17 cellular contexts compared by ENCODE assay signal in the genomic region with DNA sequence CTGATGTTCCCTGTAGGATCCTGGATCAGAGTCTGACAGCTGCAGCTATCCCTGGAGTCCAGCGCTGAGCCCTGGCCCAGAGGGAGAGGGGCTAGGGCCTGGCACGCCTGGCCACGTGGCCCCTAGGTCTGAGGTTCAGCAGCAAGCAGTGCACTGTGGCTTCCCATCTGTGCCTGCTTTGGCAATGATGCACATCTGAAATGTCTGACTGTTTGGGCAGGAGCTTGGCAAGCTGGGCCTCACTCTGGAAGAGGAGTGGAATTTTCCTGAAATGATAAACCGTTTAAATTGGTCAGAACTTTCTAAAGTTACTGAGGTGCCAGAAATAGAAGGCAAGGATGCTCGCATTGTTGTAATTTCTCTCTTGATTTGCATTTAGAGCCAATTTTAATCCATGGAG. TPM values are rescaled to one million over a fixed set of nuclear protein-coding genes. Genes with fewer than 3 reads are reported as not detected.
DNase-seq lines count a peak whose midpoint lies in the region; ATAC-seq and TF ChIP-seq lines count a peak whose summit lies in the region.
"Had no signal": no experiment of that assay in that cellular context is flagged by ENCODE, and none has a peak within 500 bp of the region (broad histone marks: within the 10 kb centered on the region; RNA-seq: fewer than 3 reads in every experiment).

No MANE protein-coding gene starts in this region.

- intact Hi-C loops in left ventricle myocardium superior (cut with micrococcal nuclease): no loop called here
- intact Hi-C loops in cardiac septum (cut with DNase I): no loop called here

- no peaks in the 10 kb centered on the region for H3K9me3 ChIP-seq in neural progenitor cell (ENCODE audit: low read depth)
- H3K9me3 ChIP-seq: SJSA1 had no signal

- no peak overlapping the region for H3K4me3 Mint-ChIP-seq in stimulated activated naive B cell treated with anti-CD40 and anti-IgM and Interleukin-4, amounts not matched to agents 10 μg/mL and 1 μg/mL and 100 μg/mL, for 72 hours
- no peak overlapping the region for H3K4me3 Mint-ChIP-seq in neural progenitor cell

- H3K9me3 Mint-ChIP-seq in stimulated activated naive B cell treated with anti-CD40 and anti-IgM and Interleukin-4, amounts not matched to agents 10 μg/mL and 1 μg/mL and 100 μg/mL, for 72 hours: no peaks in the 10 kb centered on the region
- no peaks in the 10 kb centered on the region for H3K9me3 Mint-ChIP-seq in neural progenitor cell

- H3K36me3 Mint-ChIP-seq in stimulated activated naive B cell treated with anti-CD40 and anti-IgM and Interleukin-4, amounts not matched to agents 10 μg/mL and 1 μg/mL and 100 μg/mL, for 72 hours: no peaks in the 10 kb centered on the region
- H3K36me3 Mint-ChIP-seq in neural progenitor cell: no peaks in the 10 kb centered on the region

- H3K4me1 ChIP-seq in neural progenitor cell: no peaks in the 10 kb centered on the region

- peak; percentile 43 for ATAC-seq in left ventricle myocardium superior
- ATAC-seq in stimulated activated naive B cell treated with anti-CD40 and anti-IgM and Interleukin-4, amounts not matched to agents 10 μg/mL and 1 μg/mL and 100 μg/mL, for 72 hours (replicated peaks): no peak

- H3K79me2 ChIP-seq in neural progenitor cell (ENCODE audit: low read depth): no peaks in the 10 kb centered on the region

- no peaks in the 10 kb centered on the region for H4K20me1 ChIP-seq in neural progenitor cell (ENCODE audit: low read depth)

- H3K4me1 Mint-ChIP-seq in stimulated activated naive B cell treated with anti-CD40 and anti-IgM and Interleukin-4, amounts not matched to agents 10 μg/mL and 1 μg/mL and 100 μg/mL, for 72 hours: no peaks in the 10 kb centered on the region
- peaks cover 26% of the 10 kb centered on the region for H3K4me1 Mint-ChIP-seq in neural progenitor cell

- H3K4me2 ChIP-seq in neural progenitor cell: no peak overlapping the region

- H3K27ac ChIP-seq in cingulate gyrus (ENCODE audit: low read depth, low read length) (peak overlapping the region; percentile 65), neural progenitor cell (no peak overlapping the region)
- H3K27ac ChIP-seq: C4-2B, HL-60, SJSA1 had no signal

- no peaks in the 10 kb centered on the region for H3F3A ChIP-seq in neural progenitor cell (ENCODE audit: low read depth)

- no peak overlapping the region for H3K9ac ChIP-seq in neural progenitor cell

- TF ChIP-seq CTCF in neural progenitor cell (IDR thresholded peaks at IDR 0.05): no peak

- peaks cover 0 to 12% of the 10 kb centered on the region in 2 donors for H3K27me3 Mint-ChIP-seq in stimulated activated naive B cell treated with anti-CD40 and anti-IgM and Interleukin-4, amounts not matched to agents 10 μg/mL and 1 μg/mL and 100 μg/mL, for 72 hours
- peaks cover 7% of the 10 kb centered on the region for H3K27me3 Mint-ChIP-seq in neural progenitor cell (ENCODE audit: insufficient read depth, low read depth)

- H2AFZ ChIP-seq in neural progenitor cell (replicated peaks): no peak overlapping the region

- DNase-seq in left ventricle myocardium superior: no peak
- DNase-seq in cardiac septum (ENCODE audit: low spot score): no peak
- peak; percentile 73 for DNase-seq in myocyte (ENCODE audit: low read depth)
- no peak for DNase-seq in activated CD8-positive, alpha-beta memory T cell treated with anti-CD3 and anti-CD28 coated beads, Interleukin-2, amount 50 U/mL, for 4 hours
- no peak for DNase-seq in stimulated activated naive B cell treated with anti-CD40 and anti-IgM and Interleukin-4, amounts not matched to agents 10 μg/mL and 1 μg/mL and 100 μg/mL, for 72 hours
- no peak for DNase-seq in T-helper 2 cell
- DNase-seq in neural progenitor cell (ENCODE audit: low spot score): no peak
- DNase-seq: GOT3, NCI-H1417, NCI-H1930, NCI-H2171, NCI-H748 treated with DMSO at 0.1 percent for 48 hours, OCI-M1 had no signal

- no peak overlapping the region for H3K4me3 ChIP-seq in neural progenitor cell
- H3K4me3 ChIP-seq: SJSA1 had no signal

- no peaks in the 10 kb centered on the region for H3K36me3 ChIP-seq in neural progenitor cell
- H3K36me3 ChIP-seq: SJSA1 had no signal

- no peaks in the 10 kb centered on the region for H3K27me3 ChIP-seq in neural progenitor cell
- H3K27me3 ChIP-seq: SJSA1 had no signal

- no peak overlapping the region for H3K27ac Mint-ChIP-seq in stimulated activated naive B cell treated with anti-CD40 and anti-IgM and Interleukin-4, amounts not matched to agents 10 μg/mL and 1 μg/mL and 100 μg/mL, for 72 hours
- no peak overlapping the region for H3K27ac Mint-ChIP-seq in neural progenitor cell

RNA-seq across cellular contexts. Expression of gene MRPS22, which starts 48.8 kb away (rescaled TPM):
- total RNA-seq in left ventricle myocardium superior: 87.3 TPM
- 67.6 TPM for total RNA-seq in cardiac septum
- 70.2 and 78.3 TPM in 2 replicates for total RNA-seq in myocyte
- 27.2 TPM for polyA plus RNA-seq in myocyte (2012)
- 54.3 and 85.8 TPM in 2 replicates for total RNA-seq in neural progenitor cell (ENCODE audit: low replicate concordance)
